ENCODE assay signal across 18 cellular contexts in the genomic region with DNA sequence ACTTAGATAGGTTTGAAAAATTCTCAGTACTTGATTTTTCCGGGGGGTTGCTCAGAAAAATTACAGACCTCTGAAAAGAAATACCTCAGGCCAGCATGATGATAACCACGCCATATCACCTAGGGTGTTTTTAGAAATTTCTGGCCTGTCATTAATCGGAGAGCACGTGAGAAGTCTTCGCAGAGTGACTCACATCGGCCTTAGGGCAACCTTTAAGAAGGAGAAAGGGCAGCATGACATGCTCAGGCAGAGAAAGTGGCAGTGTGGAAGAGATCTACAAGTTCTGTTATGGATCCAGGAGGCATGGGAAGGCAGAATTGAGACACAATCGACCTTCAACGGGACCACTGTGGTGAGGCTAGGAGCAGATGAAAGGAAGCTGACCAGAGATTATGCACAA.
"Had no signal": no experiment of that assay in that cellular context is flagged by ENCODE, and none has a peak within 500 bp of the region (broad histone marks: within the 10 kb centered on the region; RNA-seq: fewer than 3 reads in every experiment).

No MANE protein-coding gene starts in this region.

- H3K4me1 Mint-ChIP-seq: activated naive CD8-positive, alpha-beta T cell treated with anti-CD3 and anti-CD28 coated beads for 36 hours; central memory CD8-positive, alpha-beta T cell; stimulated activated effector memory CD8-positive, alpha-beta T cell treated with anti-CD3 and anti-CD28 coated beads, Interleukin-12 subunit alpha, Interleukin-12 subunit beta, amount 100 ng/mL, for 72 hours had no signal

- H3K4me3 Mint-ChIP-seq: activated naive CD8-positive, alpha-beta T cell treated with anti-CD3 and anti-CD28 coated beads for 36 hours; central memory CD8-positive, alpha-beta T cell; naive thymus-derived CD8-positive, alpha-beta T cell; stimulated activated effector memory CD8-positive, alpha-beta T cell treated with anti-CD3 and anti-CD28 coated beads, Interleukin-12 subunit alpha, Interleukin-12 subunit beta, amount 100 ng/mL, for 72 hours had no signal

- H3K4me1 ChIP-seq: body of pancreas had no signal

- H3K9me3 Mint-ChIP-seq: activated naive CD8-positive, alpha-beta T cell treated with anti-CD3 and anti-CD28 coated beads for 36 hours; central memory CD8-positive, alpha-beta T cell; stimulated activated effector memory CD8-positive, alpha-beta T cell treated with anti-CD3 and anti-CD28 coated beads, Interleukin-12 subunit alpha, Interleukin-12 subunit beta, amount 100 ng/mL, for 72 hours had no signal

- H3K27me3 ChIP-seq: body of pancreas, heart right ventricle, neutrophil had no signal

- ATAC-seq: activated CD4-positive, CD25-positive, alpha-beta regulatory T cell treated with anti-CD3 and anti-CD28 coated beads, Interleukin-2, amount 50 U/mL, for 24 hours; body of pancreas; heart right ventricle; naive thymus-derived CD8-positive, alpha-beta T cell; stimulated activated effector memory CD8-positive, alpha-beta T cell treated with anti-CD3 and anti-CD28 coated beads, Interleukin-12 subunit alpha, Interleukin-12 subunit beta, amount 100 ng/mL, for 72 hours had no signal

- H3K4me3 ChIP-seq: body of pancreas, coronary artery, heart right ventricle had no signal

- H3K27me3 Mint-ChIP-seq: activated naive CD8-positive, alpha-beta T cell treated with anti-CD3 and anti-CD28 coated beads for 36 hours had no signal

- H3K36me3 Mint-ChIP-seq: activated naive CD8-positive, alpha-beta T cell treated with anti-CD3 and anti-CD28 coated beads for 36 hours; naive thymus-derived CD8-positive, alpha-beta T cell; stimulated activated effector memory CD8-positive, alpha-beta T cell treated with anti-CD3 and anti-CD28 coated beads, Interleukin-12 subunit alpha, Interleukin-12 subunit beta, amount 100 ng/mL, for 72 hours had no signal

- H3K27ac Mint-ChIP-seq: activated naive CD8-positive, alpha-beta T cell treated with anti-CD3 and anti-CD28 coated beads for 36 hours; naive thymus-derived CD8-positive, alpha-beta T cell; stimulated activated effector memory CD8-positive, alpha-beta T cell treated with anti-CD3 and anti-CD28 coated beads, Interleukin-12 subunit alpha, Interleukin-12 subunit beta, amount 100 ng/mL, for 72 hours had no signal

- H3K27ac ChIP-seq: body of pancreas, coronary artery, heart right ventricle, neutrophil had no signal

- FAIRE-seq: frontal cortex, urothelium cell line had no signal

- H3K9me3 ChIP-seq: body of pancreas, heart right ventricle, neutrophil had no signal

- DNase-seq: activated CD4-positive, alpha-beta T cell treated with anti-CD3 and anti-CD28 coated beads, Interleukin-2, amount 50 U/mL, for 1 hour; activated CD8-positive, alpha-beta memory T cell treated with anti-CD3 and anti-CD28 coated beads for 24 hours; activated gamma-delta T cell treated with Interleukin-2 at 50 U/mL for 16 hours; activated naive CD8-positive, alpha-beta T cell treated with anti-CD3 and anti-CD28 coated beads for 36 hours; amygdala; body of pancreas; effector CD4-positive, alpha-beta T cell; heart right ventricle; naive thymus-derived CD8-positive, alpha-beta T cell; retina; stimulated activated CD4-positive, alpha-beta T cell treated with anti-CD3 and anti-CD28 coated beads, Interleukin-12 subunit alpha, Interleukin-12 subunit beta, amount 100 ng/mL, for 4 hours had no signal

- H3K36me3 ChIP-seq: heart right ventricle, neutrophil had no signal
